ENCODE assay signal across 21 cellular contexts in the genomic region with DNA sequence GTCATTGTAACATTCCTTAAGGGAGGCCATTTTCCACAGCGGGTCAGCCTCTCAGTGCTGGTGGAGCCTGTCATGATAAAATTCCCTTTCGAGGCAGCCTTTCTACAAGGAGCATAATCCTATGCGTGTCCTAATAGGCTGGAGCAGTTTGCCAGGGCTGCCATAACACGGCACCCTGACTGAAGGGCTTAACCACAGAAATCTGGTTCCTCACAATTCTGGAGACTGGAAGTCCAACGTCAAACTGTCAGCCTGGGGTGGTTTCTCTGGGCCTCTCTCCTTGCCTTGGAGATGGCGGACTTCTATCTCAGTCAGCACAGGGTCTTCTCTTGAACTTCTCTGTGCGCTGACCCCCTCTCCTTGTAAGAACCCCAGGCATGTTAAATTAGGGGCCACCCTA. TPM values are rescaled to one million over a fixed set of nuclear protein-coding genes. Genes with fewer than 3 reads are reported as not detected.
DNase-seq lines count a peak whose midpoint lies in the region; ATAC-seq and TF ChIP-seq lines count a peak whose summit lies in the region.
"Had no signal": no experiment of that assay in that cellular context is flagged by ENCODE, and none has a peak within 500 bp of the region (broad histone marks: within the 10 kb centered on the region; RNA-seq: fewer than 3 reads in every experiment).

No MANE protein-coding gene starts in this region.

- H3K27ac Mint-ChIP-seq in activated T-cell treated with anti-CD3 and anti-CD28 coated beads, Interleukin-2, amount 50 U/mL, for 24 hours = no peak overlapping the region
- H3K27ac Mint-ChIP-seq in activated B cell treated with CpG ODN at 0.5 μM for 24 hours (no peak overlapping the region), nephron progenitor cell (peak overlapping the region; percentile 82)
- H3K27ac Mint-ChIP-seq: CD4-positive, alpha-beta memory T cell had no signal

- H3K4me1 Mint-ChIP-seq in activated T-cell treated with anti-CD3 and anti-CD28 coated beads, Interleukin-2, amount 50 U/mL, for 24 hours (ENCODE audit: low read depth) = peaks cover 9% of the 10 kb centered on the region
- H3K4me1 Mint-ChIP-seq in activated B cell treated with CpG ODN at 0.5 μM for 24 hours (peaks cover 3% of the 10 kb centered on the region), nephron progenitor cell (no peaks in the 10 kb centered on the region)

- 81 to 98% methylated on average over 6 to 7 of the region's 7 CpGs for WGBS in testis, 2 donors

- H3K9me3 Mint-ChIP-seq in activated T-cell treated with anti-CD3 and anti-CD28 coated beads, Interleukin-2, amount 50 U/mL, for 24 hours = no peaks in the 10 kb centered on the region
- no peaks in the 10 kb centered on the region for H3K9me3 Mint-ChIP-seq in activated B cell treated with CpG ODN at 0.5 μM for 24 hours
- no peaks in the 10 kb centered on the region for H3K9me3 Mint-ChIP-seq in nephron progenitor cell
- H3K9me3 Mint-ChIP-seq: CD14-positive monocyte; CD4-positive, alpha-beta memory T cell had no signal

- no peak for TF ChIP-seq CTCF in activated B cell treated with CpG ODN at 0.5 μM for 24 hours (IDR thresholded peaks at IDR 0.05)
- TF ChIP-seq CTCF in nephron progenitor cell (IDR thresholded peaks at IDR 0.05) = no peak
- no peak for TF ChIP-seq CTCF in testis (IDR thresholded peaks at IDR 0.05)

- H3K36me3 Mint-ChIP-seq in activated T-cell treated with anti-CD3 and anti-CD28 coated beads, Interleukin-2, amount 50 U/mL, for 24 hours (ENCODE audit: low read depth) = peaks cover 51% of the 10 kb centered on the region
- peaks cover 33% of the 10 kb centered on the region for H3K36me3 Mint-ChIP-seq in activated B cell treated with CpG ODN at 0.5 μM for 24 hours (ENCODE audit: low read depth)
- H3K36me3 Mint-ChIP-seq in nephron progenitor cell (ENCODE audit: low read depth) = peaks cover 28% of the 10 kb centered on the region

- intact Hi-C loops in activated B cell treated with CpG ODN at 0.5 μM for 24 hours (cut with micrococcal nuclease) (no loop called here), testis (cut with DNase I; ENCODE audit: low total_unique reads) (no loop called here)

- TF ChIP-seq POLR2A in testis (IDR thresholded peaks at IDR 0.05) = no peak

- H3K27me3 ChIP-seq in testis = no peaks in the 10 kb centered on the region
- H3K27me3 ChIP-seq: BLaER1 had no signal

- no peak overlapping the region for H3K27ac ChIP-seq in testis
- H3K27ac ChIP-seq: BLaER1, GM23248 had no signal

- H3K27me3 Mint-ChIP-seq in activated T-cell treated with anti-CD3 and anti-CD28 coated beads, Interleukin-2, amount 50 U/mL, for 24 hours = no peaks in the 10 kb centered on the region
- H3K27me3 Mint-ChIP-seq in activated B cell treated with CpG ODN at 0.5 μM for 24 hours (no peaks in the 10 kb centered on the region), nephron progenitor cell (ENCODE audit: low read depth, poor library complexity) (no peaks in the 10 kb centered on the region)
- H3K27me3 Mint-ChIP-seq: CD4-positive, alpha-beta memory T cell had no signal

- H3K9me3 ChIP-seq in testis = no peaks in the 10 kb centered on the region
- H3K9me3 ChIP-seq: BLaER1, HAP-1 had no signal

- ATAC-seq in activated B cell treated with CpG ODN at 0.5 μM for 24 hours (ENCODE audit: low read depth) = no peak

- POLR2A ChIA-PET in activated B cell treated with CpG ODN at 0.5 μM for 24 hours (lab: Charles Lee) = no interaction called here

- CTCF ChIA-PET in activated B cell treated with CpG ODN at 0.5 μM for 24 hours (lab: Charles Lee) = no interaction called here

- no peak overlapping the region for H3K4me3 Mint-ChIP-seq in activated T-cell treated with anti-CD3 and anti-CD28 coated beads, Interleukin-2, amount 50 U/mL, for 24 hours
- H3K4me3 Mint-ChIP-seq in activated B cell treated with CpG ODN at 0.5 μM for 24 hours (no peak overlapping the region), nephron progenitor cell (no peak overlapping the region)
- H3K4me3 Mint-ChIP-seq: CD14-positive monocyte; CD4-positive, alpha-beta memory T cell had no signal

- H3K36me3 ChIP-seq in testis (ENCODE audit: low read depth, missing control alignments) = no peaks in the 10 kb centered on the region

- H3K4me1 ChIP-seq in testis = peaks cover 12% of the 10 kb centered on the region
- H3K4me1 ChIP-seq: HAP-1 had no signal

- no peak overlapping the region for H3K4me3 ChIP-seq in testis
- H3K4me3 ChIP-seq: BLaER1, GM23248, HAP-1 had no signal

- peak; percentile 13 for DNase-seq in activated T-cell treated with anti-CD3 and anti-CD28 coated beads, Interleukin-2, amount 50 U/mL, for 24 hours
- no peak for DNase-seq in activated T-cell treated with anti-CD3 and anti-CD28 coated beads, Interleukin-2, amount 50 U/mL, for 1 hour
- DNase-seq in activated B cell treated with CpG ODN at 0.5 μM for 24 hours (peak; percentile 7), nephron progenitor cell (no peak), testis (peak; percentile 20), pons (ENCODE audit: low spot score) (no peak)
- no peak for DNase-seq in stimulated activated CD8-positive, alpha-beta memory T cell treated with anti-CD3 and anti-CD28 coated beads, Interleukin-4, amount 100 ng/mL, for 48 hours
- DNase-seq: 8988T; CD4-positive, alpha-beta memory T cell; DMS153; DMS79; GDM1; GM23248 had no signal

RNA-seq across cellular contexts. Expression of a gene that starts 1.4 kb away (rescaled TPM):
- 0.42 and 0.81 TPM in 2 replicates for total RNA-seq in activated B cell treated with CpG ODN at 0.5 μM for 24 hours
- 1 to 10 TPM; 5.3 to 8.1 TPM for total RNA-seq in testis
- polyA plus RNA-seq in testis (ENCODE audit: insufficient read depth, low read depth, low replicate concordance) = 10.1 TPM
- total RNA-seq: A673, Daoy, GM23248, H4, HT-29 had no signal
- polyA plus RNA-seq: AG04450 had no signal

RNA-seq across cellular contexts. Expression of a gene that starts 57.3 kb away (rescaled TPM):
- 0.64 and 1.5 TPM in 2 replicates for total RNA-seq in activated B cell treated with CpG ODN at 0.5 μM for 24 hours
- total RNA-seq in testis = 10 to 100 TPM; 16.4 to 44.2 TPM
- polyA plus RNA-seq in testis (ENCODE audit: insufficient read depth, low read depth, low replicate concordance) = 68.4 TPM
- total RNA-seq: Daoy, GM23248, H4, HT-29 had no signal
- polyA plus RNA-seq: CD14-positive monocyte; CD4-positive, alpha-beta memory T cell; GM23248 had no signal

Comparison
In these comparisons a context has a peak if more than half of its experiments do, and no peak if none do; other contexts are left out.
1. DNase-seq: peak in activated T-cell treated with anti-CD3 and anti-CD28 coated beads, Interleukin-2, amount 50 U/mL, for 24 hours (single experiment), activated B cell treated with CpG ODN at 0.5 μM for 24 hours (single experiment) and testis (single experiment); none in activated T-cell treated with anti-CD3 and anti-CD28 coated beads, Interleukin-2, amount 50 U/mL, for 1 hour (single experiment), nephron progenitor cell (single experiment), pons (single experiment) and stimulated activated CD8-positive, alpha-beta memory T cell treated with anti-CD3 and anti-CD28 coated beads, Interleukin-4, amount 100 ng/mL, for 48 hours (single experiment).